In genomic region chr6:42424906-42425474, GRCh38 we compare ENCODE assay signal across 36 cellular contexts. TPM values are rescaled to one million over a fixed set of nuclear protein-coding genes. Genes with fewer than 3 reads are reported as not detected.
A peak's percentile ranks its signal among the peaks of the same experiment; 100 is the strongest.
DNase-seq lines count a peak whose midpoint lies in the region; ATAC-seq, FAIRE-seq and TF ChIP-seq lines count a peak whose summit lies in the region.
"Had no signal": no experiment of that assay in that cellular context is flagged by ENCODE, and none has a peak within 500 bp of the region (broad histone marks: within the 10 kb centered on the region; RNA-seq: fewer than 3 reads in every experiment).

No MANE protein-coding gene starts in this region.

- peaks cover 5% of the 10 kb centered on the region for H3K36me3 Mint-ChIP-seq in glutamatergic neuron (ENCODE audit: unreplicated experiment)

- no peak overlapping the region for H3K4me3 Mint-ChIP-seq in glutamatergic neuron (ENCODE audit: unreplicated experiment)
- H3K4me3 Mint-ChIP-seq: activated B cell treated with CpG ODN at 0.5 μM for 24 hours; neural crest cell; stimulated activated naive CD8-positive, alpha-beta T cell treated with anti-CD3 and anti-CD28 coated beads, Interleukin-15, Interleukin-2, amounts not matched to agents 100 ng/mL and 50 ng/mL, for 24 hours had no signal

- H3K4me1 ChIP-seq in GM12878 (ENCODE audit: control insufficient read depth, insufficient read depth, low read length) (peaks cover 66% of the 10 kb centered on the region), HAP-1 (peaks cover 18% of the 10 kb centered on the region)
- H3K4me1 ChIP-seq: breast epithelium had no signal

- intact Hi-C loops in GM12878 (cut with micrococcal nuclease; ENCODE audit: unreplicated experiment): no loop called here

- DNase-seq in DMS53 (lab: John Stamatoyannopoulos, UW): peak; percentile 27
- DNase-seq in DMS53 treated with DMSO at 0.1 percent for 48 hours (lab: John Stamatoyannopoulos, UW; ENCODE audit: unreplicated experiment): no peak
- DNase-seq in Caki2 (ENCODE audit: low read depth): peak; percentile 53
- DNase-seq in GM12878 (ENCODE audit: low read depth, low spot score): no peak
- peak; percentile 18 for DNase-seq in left lobe of liver (ENCODE audit: low spot score)
- DNase-seq in HAP-1 (ENCODE audit: low spot score in 2 of 2): no peak
- no peak for DNase-seq in glutamatergic neuron
- no peak for DNase-seq in inferior parietal cortex (ENCODE audit: extremely low spot score)
- DNase-seq: activated B cell treated with CpG ODN at 0.5 μM for 24 hours; activated CD4-positive, alpha-beta T cell treated with anti-CD3 and anti-CD28 coated beads, Interleukin-2, amount 50 U/mL, for 1 hour; CD8-positive, alpha-beta memory T cell; effector memory CD4-positive, alpha-beta T cell; erythroblast; heart right ventricle; MM.1S; NCI-H1105 treated with DMSO at 0.1 percent for 48 hours; NCI-H1930; NCI-H2171 treated with DMSO at 0.1 percent for 48 hours; NCI-H510A; ovary; RPMI8226 had no signal

- no peaks in the 10 kb centered on the region for H3K9me3 Mint-ChIP-seq in glutamatergic neuron (ENCODE audit: unreplicated experiment)
- H3K9me3 Mint-ChIP-seq: activated B cell treated with CpG ODN at 0.5 μM for 24 hours; activated naive CD4-positive, alpha-beta T cell treated with anti-CD3 and anti-CD28 coated beads, Interleukin-2, amount 50 U/mL, for 72 hours; CD8-positive, alpha-beta memory T cell; neural crest cell; stimulated activated naive CD8-positive, alpha-beta T cell treated with anti-CD3 and anti-CD28 coated beads, Interleukin-15, Interleukin-2, amounts not matched to agents 100 ng/mL and 50 ng/mL, for 24 hours had no signal

- H3K4me1 Mint-ChIP-seq in glutamatergic neuron (ENCODE audit: low read depth, unreplicated experiment): peaks cover 13% of the 10 kb centered on the region

- CTCF ChIA-PET in GM12878 (lab: Yijun Ruan, JAX): interaction anchor here (0.6 to 2.8 kb wide), 11 partner anchors 9 to 164 kb away, joined by 3 to 15 read pairs (median 4); no protein-coding TSS in a partner anchor

- POLR2A ChIA-PET in GM12878 (lab: Charles Lee): interaction anchor here (0.6 kb wide), 1 partner anchor 22 kb away, joined by 3 read pairs; no protein-coding TSS in a partner anchor

- no peaks in the 10 kb centered on the region for H3K36me3 ChIP-seq in GM12878 (ENCODE audit: control insufficient read depth in 2 of 2, insufficient read depth in 2 of 2, low read length in 1 of 2)
- H3K36me3 ChIP-seq in HAP-1 (replicated peaks): no peaks in the 10 kb centered on the region
- H3K36me3 ChIP-seq: breast epithelium, heart right ventricle, ovary, SJSA1, thoracic aorta had no signal

- peaks cover 2% of the 10 kb centered on the region for H3K27me3 Mint-ChIP-seq in glutamatergic neuron (ENCODE audit: unreplicated experiment)
- H3K27me3 Mint-ChIP-seq: activated B cell treated with CpG ODN at 0.5 μM for 24 hours; CD8-positive, alpha-beta memory T cell; stimulated activated naive CD8-positive, alpha-beta T cell treated with anti-CD3 and anti-CD28 coated beads, Interleukin-15, Interleukin-2, amounts not matched to agents 100 ng/mL and 50 ng/mL, for 24 hours had no signal

- TF ChIP-seq POLR2A in GM12878 (IDR thresholded peaks at IDR 0.05; ENCODE audit: low read depth, low read length): no peak

- H2AFZ ChIP-seq in GM12878 (ENCODE audit: control insufficient read depth, low read depth, low read length): no peak overlapping the region

- H3K9ac ChIP-seq in GM12878 (ENCODE audit: control insufficient read depth, insufficient read depth, low read length): no peak overlapping the region
- H3K9ac ChIP-seq: KMS-11 had no signal

- no TSS peak for BruUV-seq in GM12878 (replicated peaks; lab: Mats Ljungman, UMichigan)

- ATAC-seq in GM12878 (peak; percentile 16; the same call in 2 of the 3 replicates), left lobe of liver (no peak)
- ATAC-seq: heart right ventricle had no signal

- no peak overlapping the region for H3K4me3 ChIP-seq in GM12878
- no peak overlapping the region for H3K4me3 ChIP-seq in HAP-1
- H3K4me3 ChIP-seq: breast epithelium, coronary artery, heart right ventricle, lung, ovary, SJSA1, skin epidermis, thoracic aorta had no signal

- FAIRE-seq in GM12878 (lab: Jason Lieb, UNC): no peak
- FAIRE-seq: GM12892, H54, urothelium cell line had no signal

- H4K20me1 ChIP-seq in GM12878 (ENCODE audit: control insufficient read depth, insufficient read depth): no peaks in the 10 kb centered on the region

- in situ Hi-C loops in Caki2 (cut with HindIII; ENCODE audit: low pct_unique_long_range_greater_than_20kb, low sequenced_read_pairs): no loop called here
- in situ Hi-C loops in GM12878 (cut with MboI): loop anchor here (5.0 kb wide), 1 partner anchor 52 kb away; no protein-coding TSS in a partner anchor
- in situ Hi-C loops in HAP-1 (cut with MboI; ENCODE audit: low sequenced_read_pairs): no loop called here

- H3K27me3 ChIP-seq in GM12878 (replicated peaks in 1 of 2; ENCODE audit: control insufficient read depth in 2 of 2, insufficient read depth in 2 of 2, low read length in 1 of 2) (no peaks in the 10 kb centered on the region), HAP-1 (ENCODE audit: low read depth) (no peaks in the 10 kb centered on the region)
- H3K27me3 ChIP-seq: breast epithelium, heart right ventricle, ovary, SJSA1 had no signal

- peaks cover 15% of the 10 kb centered on the region for H3K79me2 ChIP-seq in GM12878 (ENCODE audit: control insufficient read depth, insufficient read depth, low read length)

- no peaks in the 10 kb centered on the region for H3K9me3 ChIP-seq in GM12878 (replicated peaks; ENCODE audit: control insufficient read depth, insufficient read depth, low read length)
- no peaks in the 10 kb centered on the region for H3K9me3 ChIP-seq in HAP-1
- H3K9me3 ChIP-seq: breast epithelium, heart right ventricle, ovary, SJSA1, thoracic aorta had no signal

- TF ChIP-seq RAD21 in GM12878 (IDR thresholded peaks at IDR 0.05; ENCODE audit: insufficient read depth, low read depth, low read length): no peak

- 10% methylated on average over 4 of the region's 4 CpGs for WGBS in GM12878 (ENCODE audit: insufficient coverage, insufficient replicate concordance, low lambda C conversion rate, missing lambda C conversion rate)

- H3K27ac ChIP-seq in GM12878 (ENCODE audit: control insufficient read depth, insufficient read depth): 0 out of 2 replicates have a peak overlapping the region, but pooled peaks have one; percentile 18
- H3K27ac ChIP-seq: 22Rv1, breast epithelium, coronary artery, heart right ventricle, HL-60, KMS-11, ovary, SJSA1, skin epidermis, thoracic aorta had no signal

- RAD21 ChIA-PET in GM12878 (lab: Charles Lee; ENCODE audit: unreplicated experiment): interaction anchor here (0.6 to 2.8 kb wide), 13 partner anchors 8 to 123 kb away, joined by 3 to 12 read pairs (median 5); partner anchors contain the start of gene TRERF1

- no peak overlapping the region for H3K27ac Mint-ChIP-seq in glutamatergic neuron (ENCODE audit: unreplicated experiment)
- H3K27ac Mint-ChIP-seq: activated B cell treated with CpG ODN at 0.5 μM for 24 hours; stimulated activated naive CD8-positive, alpha-beta T cell treated with anti-CD3 and anti-CD28 coated beads, Interleukin-15, Interleukin-2, amounts not matched to agents 100 ng/mL and 50 ng/mL, for 24 hours had no signal

- TF ChIP-seq CTCF in GM12878 (IDR thresholded peaks at IDR 0.05 in 2 of 3, conservative IDR thresholded peaks at IDR 0.05 in 1 of 3; ENCODE audit: control insufficient read depth in 2 of 3, extremely low read depth in 1 of 3, insufficient read depth in 1 of 3, low read depth in 3 of 3, low read length in 3 of 3) (no peak), glutamatergic neuron (IDR thresholded peaks at IDR 0.05; ENCODE audit: partially characterized antibody, unreplicated experiment) (no peak)

- no peak for TF ChIP-seq EP300 in GM12878 (IDR thresholded peaks at IDR 0.05; ENCODE audit: borderline replicate concordance in 1 of 2, control insufficient read depth in 1 of 2, low read depth in 2 of 2, low read length in 2 of 2)

- SMC1A ChIA-PET in GM12878 (lab: Charles Lee; ENCODE audit: uncharacterized antibody, unreplicated experiment): interaction anchor here (0.9 to 2.8 kb wide), 19 partner anchors 8 to 125 kb away, joined by 3 to 16 read pairs (median 4); partner anchors contain the start of gene TRERF1

- peak overlapping the region; percentile 22; the same call in 1 of the 2 replicates for H3K4me2 ChIP-seq in GM12878 (ENCODE audit: control insufficient read depth, insufficient read depth)
- H3K4me2 ChIP-seq: KMS-11 had no signal

TF ChIP-seq in GM12878, 131 proteins besides CTCF, POLR2A, EP300 and RAD21:
- no peak for TF ChIP-seq SMAD5 (IDR thresholded peaks at IDR 0.05; ENCODE audit: low read depth)
- TF ChIP-seq ZNF274 (IDR thresholded peaks at IDR 0.05; ENCODE audit: insufficient read depth, insufficient read length): no peak
- 0 out of 2 replicates have a peak, but pooled peaks have one; percentile 24 for TF ChIP-seq ZNF24 (IDR thresholded peaks at IDR 0.05)
- peak in 1 of 2 experiments; percentile 13; a peak in 1 of 4 replicates for TF ChIP-seq BHLHE40 (IDR thresholded peaks at IDR 0.05; ENCODE audit: borderline replicate concordance in 1 of 2, low read depth in 2 of 2, low read length in 1 of 2)

RNA-seq across cellular contexts. Expression of gene TRERF1, which starts 26.7 kb away (rescaled TPM):
- 0.58 and 2.0 TPM in 2 replicates for total RNA-seq in Caki2 (2014; rRNA removed; shearing (Covaris generic); ENCODE audit: low replicate concordance)
- 18.5 and 22.0 TPM in 2 replicates for total RNA-seq in GM12878 (2013; cell fraction: nucleolus; rRNA removed)
- 10.1 and 10.7 TPM in 2 replicates for total RNA-seq in GM12878 (2014; rRNA removed)
- total RNA-seq in GM12878 (2014; rRNA removed; fragmentation: Illumina TruSeq; extraction: Trizol): 7.5 and 7.9 TPM in 2 replicates
- 19.4 and 19.5 TPM in 2 replicates for total RNA-seq in GM12878 (2021)
- 3.9 TPM for polyA plus RNA-seq in GM12878 (2011; ENCODE audit: low read depth)
- polyA plus RNA-seq in GM12878 (2011; rRNA removed): 1.9 and 2.3 TPM in 2 replicates
- polyA plus RNA-seq in GM12878 (2011; cell fraction: cytosol; rRNA removed): 1.9 and 2.1 TPM in 2 replicates
- 5.0 and 6.6 TPM in 2 replicates for polyA plus RNA-seq in GM12878 (2011; cell fraction: nucleus; rRNA removed)
- 6.3 and 7.2 TPM in 2 replicates for polyA plus RNA-seq in GM12878 (2012)
- polyA plus RNA-seq in GM12878 (2014; fragmentation: Illumina TruSeq; extraction: Trizol): 12.7 and 13.6 TPM in 2 replicates
- 1 to 10 TPM; 2.2 to 2.6 TPM for polyA plus RNA-seq in GM12878 (2014; fragmentation: Nextera tagmentation; extraction: Ambion mirVana)
- 11.7 and 15.0 TPM in 2 replicates for polyA plus RNA-seq in GM12878 (2014; rRNA removed)
- 1 to 10 TPM; 5.5 to 6.6 TPM for polyA plus RNA-seq in GM12878 (2016; fragmentation: Nextera tagmentation; extraction: Ambion mirVana)
- polyA minus RNA-seq in GM12878 (2011; rRNA and poly(A)+ RNA removed): 2.2 and 3.4 TPM in 2 replicates
- 1.7 and 2.7 TPM in 2 replicates for polyA minus RNA-seq in GM12878 (2011; cell fraction: cytosol; rRNA and poly(A)+ RNA removed)
- 1.3 and 2.6 TPM in 2 replicates for polyA minus RNA-seq in GM12878 (2011; cell fraction: nucleus; rRNA and poly(A)+ RNA removed)
- total RNA-seq in left lobe of liver: 0.58 TPM
- total RNA-seq in glutamatergic neuron (ENCODE audit: unreplicated experiment): 12.8 TPM

Comparison
In these comparisons a context has a peak if more than half of its experiments do, and no peak if none do; other contexts are left out.
1. DNase-seq: peak in DMS53 (single experiment), Caki2 (single experiment) and left lobe of liver (single experiment); none in DMS53 treated with DMSO at 0.1 percent for 48 hours (single experiment), GM12878 (single experiment), HAP-1 (0 of 2), glutamatergic neuron (single experiment) and inferior parietal cortex (single experiment).